28 cellular contexts compared by ENCODE assay signal in the genomic region with DNA sequence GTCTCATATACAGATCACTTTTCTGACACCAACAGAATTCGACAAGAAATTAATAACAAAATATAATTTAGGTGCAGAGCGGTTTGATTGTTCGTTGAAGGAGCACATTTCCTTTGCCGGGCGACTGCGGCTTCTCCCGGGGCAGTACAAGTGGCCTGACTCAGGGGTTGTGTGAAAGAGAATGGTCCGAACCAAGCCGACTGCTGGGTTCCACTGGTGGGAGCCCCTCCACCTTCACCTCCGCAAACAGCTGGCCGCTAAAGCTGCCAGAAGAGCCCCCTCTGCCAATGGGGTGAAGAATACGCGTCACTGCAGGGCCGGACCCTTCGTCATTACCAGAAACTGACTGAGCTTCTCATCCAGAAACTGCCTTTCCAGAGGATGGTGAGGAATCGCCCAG.
"Had no signal": no experiment of that assay in that cellular context is flagged by ENCODE, and none has a peak within 500 bp of the region (broad histone marks: within the 10 kb centered on the region; RNA-seq: fewer than 3 reads in every experiment).

No MANE protein-coding gene starts in this region.

- H3K27me3 Mint-ChIP-seq: progenitor cell of endocrine pancreas; stimulated activated naive B cell treated with anti-CD40 and anti-IgM and Interleukin-4, amounts not matched to agents 10 μg/mL and 1 μg/mL and 100 μg/mL, for 72 hours had no signal

- H3K27me3 ChIP-seq: heart right ventricle, hepatocyte, neural progenitor cell, ovary, stomach, testis, thyroid gland, vagina had no signal

- H3K9ac ChIP-seq: neural progenitor cell had no signal

- H3K27ac ChIP-seq: heart right ventricle, hepatocyte, left ventricle myocardium inferior, neural progenitor cell, ovary, skin epidermis, stomach, testis, thyroid gland, vagina had no signal

- H3K36me3 ChIP-seq: heart right ventricle, left ventricle myocardium inferior, neural progenitor cell, ovary, stomach, thyroid gland, vagina had no signal

- H3K79me2 ChIP-seq: hepatocyte had no signal

- H3K4me3 ChIP-seq: heart right ventricle, hepatocyte, left ventricle myocardium inferior, lung, neural progenitor cell, ovary, skin epidermis, stomach, testis, thyroid gland, vagina had no signal

- H2AFZ ChIP-seq: hepatocyte, neural progenitor cell had no signal

- ATAC-seq: heart right ventricle; natural killer cell; right cardiac atrium; sciatic nerve; stimulated activated naive B cell treated with anti-CD40 and anti-IgM and Interleukin-4, amounts not matched to agents 10 μg/mL and 1 μg/mL and 100 μg/mL, for 72 hours; stimulated activated naive CD8-positive, alpha-beta T cell treated with anti-CD3 and anti-CD28 coated beads, Interleukin-15, Interleukin-2, amounts not matched to agents 100 U/mL and 50 U/mL, for 24 hours had no signal

- H3K27ac Mint-ChIP-seq: mesothelial cell of epicardium; naive B cell; natural killer cell; nephron progenitor cell; neural progenitor cell; progenitor cell of endocrine pancreas; stimulated activated naive B cell treated with anti-CD40 and anti-IgM and Interleukin-4, amounts not matched to agents 10 μg/mL and 1 μg/mL and 100 μg/mL, for 72 hours; type B pancreatic cell had no signal

- H3K4me1 Mint-ChIP-seq: mesothelial cell of epicardium; naive B cell; natural killer cell; nephron progenitor cell; neural progenitor cell; stimulated activated naive B cell treated with anti-CD40 and anti-IgM and Interleukin-4, amounts not matched to agents 10 μg/mL and 1 μg/mL and 100 μg/mL, for 72 hours had no signal

- H3K36me3 Mint-ChIP-seq: naive B cell; natural killer cell; neural progenitor cell; stimulated activated naive B cell treated with anti-CD40 and anti-IgM and Interleukin-4, amounts not matched to agents 10 μg/mL and 1 μg/mL and 100 μg/mL, for 72 hours; type B pancreatic cell had no signal

- H3K4me1 ChIP-seq: heart right ventricle, left ventricle myocardium inferior, neural progenitor cell, stomach, testis, thyroid gland, vagina had no signal

- DNase-seq: heart right ventricle; islet precursor cell; left ventricle myocardium inferior; mesendoderm; naive B cell; natural killer cell; nephron progenitor cell; ovary; retina; right cardiac atrium; stimulated activated CD4-positive, alpha-beta T cell treated with anti-CD3 and anti-CD28 coated beads, Interleukin-12 subunit alpha, Interleukin-12 subunit beta, amount 100 ng/mL, for 4 hours; stimulated activated CD4-positive, alpha-beta T cell treated with anti-CD3 and anti-CD28 coated beads, Interleukin-15, amount 100 ng/mL, for 24 hours; stimulated activated CD4-positive, alpha-beta T cell treated with anti-CD3 and anti-CD28 coated beads, Interleukin-2, amount 100 ng/mL, for 24 hours; stimulated activated CD4-positive, alpha-beta T cell treated with anti-CD3 and anti-CD28 coated beads, Interleukin-4, amount 100 ng/mL, for 1 hour; stimulated activated naive B cell treated with anti-CD40 and anti-IgM and Interleukin-4, amounts not matched to agents 10 μg/mL and 1 μg/mL and 100 μg/mL, for 72 hours; stimulated activated naive CD8-positive, alpha-beta T cell treated with anti-CD3 and anti-CD28 coated beads, Interleukin-15, Interleukin-2, amounts not matched to agents 100 U/mL and 50 U/mL, for 24 hours; stomach; testis; thyroid gland had no signal

- H3K4me3 Mint-ChIP-seq: mesothelial cell of epicardium; naive B cell; natural killer cell; nephron progenitor cell; neural progenitor cell; stimulated activated naive B cell treated with anti-CD40 and anti-IgM and Interleukin-4, amounts not matched to agents 10 μg/mL and 1 μg/mL and 100 μg/mL, for 72 hours; type B pancreatic cell had no signal

- H3K4me2 ChIP-seq: hepatocyte, neural progenitor cell had no signal

- H3K9me3 ChIP-seq: ovary, stomach, testis, thyroid gland, vagina had no signal

- H3K9me3 Mint-ChIP-seq: natural killer cell; stimulated activated naive B cell treated with anti-CD40 and anti-IgM and Interleukin-4, amounts not matched to agents 10 μg/mL and 1 μg/mL and 100 μg/mL, for 72 hours; type B pancreatic cell had no signal
